In the genomic region with DNA sequence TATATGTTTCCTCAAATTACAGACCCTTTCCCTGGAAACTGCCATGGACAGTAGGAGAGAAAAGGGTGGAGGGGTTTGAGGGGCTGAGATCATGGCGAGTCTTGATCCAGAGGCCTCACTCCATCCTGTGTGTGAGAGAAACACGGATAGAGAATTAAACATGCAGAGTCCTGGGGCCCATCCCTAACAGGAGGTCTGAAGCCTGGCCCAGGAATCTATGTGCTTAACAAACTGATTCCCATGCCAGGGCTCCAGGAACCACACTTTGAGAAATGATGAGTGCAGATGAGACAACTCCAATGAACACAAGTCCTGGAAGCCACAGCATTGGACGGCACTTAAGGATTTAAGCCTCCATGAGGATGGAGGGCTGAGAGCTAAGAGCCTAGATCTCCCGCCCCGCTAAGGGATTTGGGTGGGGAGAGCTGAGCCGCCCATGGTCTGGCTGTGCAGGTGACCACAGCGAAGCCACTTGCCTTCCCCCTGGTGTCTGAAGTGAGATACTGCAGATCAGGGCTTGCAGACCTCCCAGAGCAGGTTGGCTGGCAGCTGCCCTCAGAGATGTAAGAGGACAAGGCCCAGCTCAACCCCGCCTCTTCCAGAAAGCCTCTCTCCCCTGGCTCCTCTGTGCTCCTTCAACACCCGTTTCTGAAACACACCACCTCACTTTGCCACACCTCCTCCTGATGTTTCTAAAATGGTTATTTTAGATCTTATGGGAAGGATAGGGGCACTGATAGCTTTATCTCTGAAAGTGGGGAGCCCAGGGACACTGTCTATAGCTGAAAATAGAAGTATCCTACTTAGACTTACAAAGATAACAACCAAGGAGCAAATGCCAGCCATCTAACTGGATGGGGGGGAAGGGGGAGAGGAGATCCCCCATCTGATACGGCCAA, we compare ENCODE assay signal across 1 cellular context.
TF ChIP-seq lines count a peak whose summit lies in the region.

No MANE protein-coding gene starts in this region.

TF ChIP-seq in GM12878, 131 proteins besides CTCF, POLR2A, EP300 and RAD21:
- TF ChIP-seq BHLHE40 (IDR thresholded peaks at IDR 0.05; ENCODE audit: borderline replicate concordance in 1 of 2, low read depth in 2 of 2, low read length in 1 of 2) (peak in 1 of 2 experiments; percentile 40; a peak in 1 of 4 replicates), SMC3 (IDR thresholded peaks at IDR 0.05; ENCODE audit: borderline replicate concordance, low read length) (peak; percentile 68), CBX5 (IDR thresholded peaks at IDR 0.05; ENCODE audit: low read depth) (no peak), RUNX3 (IDR thresholded peaks at IDR 0.05; ENCODE audit: low read length) (peak; percentile 83), YY1 (IDR thresholded peaks at IDR 0.05; ENCODE audit: low read depth, low read length) (0 out of 2 replicates have a peak, but pooled peaks have one; percentile 39), BRCA1 (IDR thresholded peaks at IDR 0.05; ENCODE audit: low read depth, low read length) (no peak)
